Comparison of ENCODE assay signal across 21 cellular contexts in genomic region chr5:14510156-14510734, GRCh38.
DNase-seq lines count a peak whose midpoint lies in the region; ATAC-seq and TF ChIP-seq lines count a peak whose summit lies in the region.
"Had no signal": no experiment of that assay in that cellular context is flagged by ENCODE, and none has a peak within 500 bp of the region (broad histone marks: within the 10 kb centered on the region; RNA-seq: fewer than 3 reads in every experiment).

No MANE protein-coding gene starts in this region.

- no peak overlapping the region for H2AFZ ChIP-seq in GM23248
- H2AFZ ChIP-seq: GM23338 had no signal

- no peak for ATAC-seq in GM18517 (IDR thresholded peaks at IDR 0.05; ENCODE audit: unreplicated experiment)
- ATAC-seq: gastroesophageal sphincter, GM23338, T-helper 17 cell had no signal

- no peak overlapping the region for H3K4me3 ChIP-seq in GM23248
- H3K4me3 ChIP-seq: gastroesophageal sphincter, GM23338, lower lobe of right lung, pancreas, skin epidermis had no signal

- peaks cover 22% of the 10 kb centered on the region for H3K36me3 Mint-ChIP-seq in brain
- H3K36me3 Mint-ChIP-seq in CD14-positive monocyte, result peaks cover 33 to 42% of the 10 kb centered on the region in 2 donors

- H3K4me3 Mint-ChIP-seq in brain (no peak overlapping the region), CD14-positive monocyte (no peak overlapping the region)
- H3K4me3 Mint-ChIP-seq: activated B cell treated with CpG ODN at 0.5 μM for 24 hours; B cell; central memory CD8-positive, alpha-beta T cell; GM23338; IgD-negative memory B cell; T-helper 17 cell had no signal

- H4K20me1 ChIP-seq in GM23248 (ENCODE audit: insufficient read depth), result no peaks in the 10 kb centered on the region

- peaks cover 76% of the 10 kb centered on the region for H3F3A ChIP-seq in GM23248 (ENCODE audit: insufficient read depth)

- no peak overlapping the region for H3K4me2 ChIP-seq in GM23248 (ENCODE audit: unreplicated experiment)
- H3K4me2 ChIP-seq: GM23338 had no signal

- H3K27me3 Mint-ChIP-seq in brain (peaks cover 6% of the 10 kb centered on the region), CD14-positive monocyte (ENCODE audit: low read depth in 3 of 3) (no peaks in the 10 kb centered on the region)
- H3K27me3 Mint-ChIP-seq: activated B cell treated with CpG ODN at 0.5 μM for 24 hours; B cell; central memory CD8-positive, alpha-beta T cell; IgD-negative memory B cell; T-helper 17 cell had no signal

- in situ Hi-C loops in GM23248 (cut with MboI), result no loop called here

- H3K4me1 Mint-ChIP-seq in brain (no peaks in the 10 kb centered on the region), CD14-positive monocyte (peaks cover 4% of the 10 kb centered on the region)
- H3K4me1 Mint-ChIP-seq: activated B cell treated with CpG ODN at 0.5 μM for 24 hours; B cell; central memory CD8-positive, alpha-beta T cell had no signal

- H3K79me2 ChIP-seq in GM23248 (ENCODE audit: insufficient read depth), result no peaks in the 10 kb centered on the region

- peaks cover 33% of the 10 kb centered on the region for H3K36me3 ChIP-seq in GM23248 (ENCODE audit: low read depth)

- H3K27ac Mint-ChIP-seq in brain, result peak overlapping the region in 4 of 5 experiments; percentile 66 to 97 (median 86)
- peak overlapping the region in 1 of 7 donors; percentile 3 for H3K27ac Mint-ChIP-seq in CD14-positive monocyte
- H3K27ac Mint-ChIP-seq: activated B cell treated with CpG ODN at 0.5 μM for 24 hours; activated T-helper 2 cell treated with anti-CD3 and anti-CD28 coated beads, Interferon-gamma antibody, Interleukin-2, Interleukin-4, amounts not matched to agents 10 μg/mL and 5 μg/mL and 100 μg/mL, durations not matched to agents 14 hours and 24 hours and 36 hours; B cell; GM23338; T-helper 17 cell had no signal

- no peaks in the 10 kb centered on the region for H3K27me3 ChIP-seq in GM23248 (replicated peaks; ENCODE audit: insufficient read depth)
- H3K27me3 ChIP-seq: gastroesophageal sphincter, pancreas had no signal

- intact Hi-C loops in CD14-positive monocyte (cut with micrococcal nuclease), result no loop called here

- no peaks in the 10 kb centered on the region for H3K9me3 ChIP-seq in GM23248 (ENCODE audit: low read depth)
- H3K9me3 ChIP-seq: gastroesophageal sphincter, lower lobe of right lung, pancreas had no signal

- no peaks in the 10 kb centered on the region for H3K9me2 ChIP-seq in GM23248 (ENCODE audit: insufficient read depth)

- H3K9me3 Mint-ChIP-seq in brain, result peaks cover 0 to 3% (median 0%) of the 10 kb centered on the region in 5 experiments
- H3K9me3 Mint-ChIP-seq in CD14-positive monocyte, result no peaks in the 10 kb centered on the region
- H3K9me3 Mint-ChIP-seq: activated B cell treated with CpG ODN at 0.5 μM for 24 hours; activated T-helper 2 cell treated with anti-CD3 and anti-CD28 coated beads, Interferon-gamma antibody, Interleukin-2, Interleukin-4, amounts not matched to agents 10 μg/mL and 5 μg/mL and 100 μg/mL, durations not matched to agents 14 hours and 24 hours and 36 hours; central memory CD8-positive, alpha-beta T cell; GM23338; IgD-negative memory B cell had no signal

- H3K9ac ChIP-seq in GM23248, result no peak overlapping the region

- TF ChIP-seq CTCF in brain (conservative IDR thresholded peaks at IDR 0.05) (no peak), CD14-positive monocyte (IDR thresholded peaks at IDR 0.05) (no peak)

- H3K27ac ChIP-seq in GM23248, result no peak overlapping the region
- H3K27ac ChIP-seq: gastroesophageal sphincter, lower lobe of right lung, pancreas had no signal

- H3K4me1 ChIP-seq in GM23248 (ENCODE audit: insufficient read depth), result no peaks in the 10 kb centered on the region
- H3K4me1 ChIP-seq: gastroesophageal sphincter, lower lobe of right lung, pancreas had no signal

- DNase-seq in GM23248 (peak; percentile 44), NCI-H2171 (lab: John Stamatoyannopoulos, UW) (peak; percentile 13), occipital lobe (lab: John Stamatoyannopoulos, UW) (peak; percentile 34), pons (ENCODE audit: low spot score) (no peak), CD14-positive monocyte (ENCODE audit: low spot score) (no peak)
- DNase-seq: activated B cell treated with CpG ODN at 0.5 μM for 24 hours, lower lobe of right lung, MV-4-11, NCI-H2081 treated with DMSO at 0.1 percent for 48 hours, pancreas, SHP77, T-helper 17 cell had no signal

- 67 to 74% methylated on average over 11 of the region's 11 CpGs for WGBS in GM23248 (ENCODE audit: low coverage in 1 of 2, low lambda C conversion rate in 2 of 2, missing lambda C conversion rate in 2 of 2), 2 experiments

Comparison
In these comparisons a context has a peak if more than half of its experiments do, and no peak if none do; other contexts are left out.
1. DNase-seq: peak in GM23248 (single experiment), NCI-H2171 (single experiment) and occipital lobe (single experiment); none in pons (single experiment) and CD14-positive monocyte (single experiment).